9 cellular contexts compared by ENCODE assay signal in genomic region chr17:34892864-34893263, GRCh38.
A peak's percentile ranks its signal among the peaks of the same experiment; 100 is the strongest.
DNase-seq lines count a peak whose midpoint lies in the region; ATAC-seq and TF ChIP-seq lines count a peak whose summit lies in the region.
"Had no signal": no experiment of that assay in that cellular context is flagged by ENCODE, and none has a peak within 500 bp of the region (broad histone marks: within the 10 kb centered on the region; RNA-seq: fewer than 3 reads in every experiment).

No MANE protein-coding gene starts in this region.

- TF ChIP-seq CTCF in AG10803 (conservative IDR thresholded peaks at IDR 0.05; ENCODE audit: low read length): peak; percentile 16
- TF ChIP-seq CTCF in GM12865 (IDR thresholded peaks at IDR 0.05; ENCODE audit: insufficient read depth, low read depth, low read length, missing control alignments): peak; percentile 44
- TF ChIP-seq CTCF in endothelial cell (IDR thresholded peaks at IDR 0.05; ENCODE audit: unreplicated experiment): peak; percentile 24

- H3K36me3 Mint-ChIP-seq in endothelial cell (ENCODE audit: low read depth, unreplicated experiment): no peaks in the 10 kb centered on the region

- no peak overlapping the region for H3K4me3 ChIP-seq in AG10803 (ENCODE audit: low read length)
- no peak overlapping the region for H3K4me3 ChIP-seq in GM12865 (ENCODE audit: low read depth, low read length)

- no peaks in the 10 kb centered on the region for H3K4me1 Mint-ChIP-seq in endothelial cell (ENCODE audit: unreplicated experiment)
- H3K4me1 Mint-ChIP-seq in stimulated activated naive CD8-positive, alpha-beta T cell treated with anti-CD3 and anti-CD28 coated beads, Interleukin-15, amount 100 ng/mL, for 72 hours: no peaks in the 10 kb centered on the region
- H3K4me1 Mint-ChIP-seq: central memory CD8-positive, alpha-beta T cell had no signal

- no peak overlapping the region for H3K4me3 Mint-ChIP-seq in endothelial cell (ENCODE audit: unreplicated experiment)
- no peak overlapping the region for H3K4me3 Mint-ChIP-seq in stimulated activated naive CD8-positive, alpha-beta T cell treated with anti-CD3 and anti-CD28 coated beads, Interleukin-15, amount 100 ng/mL, for 72 hours
- H3K4me3 Mint-ChIP-seq: central memory CD8-positive, alpha-beta T cell had no signal

- peak; percentile 57 for ATAC-seq in stimulated activated naive CD8-positive, alpha-beta T cell treated with anti-CD3 and anti-CD28 coated beads, Interleukin-15, amount 100 ng/mL, for 72 hours
- ATAC-seq in HG03354 (IDR thresholded peaks at IDR 0.05; ENCODE audit: poor library complexity, severe bottlenecking, unreplicated experiment): no peak

- peaks cover 4% of the 10 kb centered on the region for H3K27me3 Mint-ChIP-seq in endothelial cell (ENCODE audit: unreplicated experiment)
- peaks cover 62% of the 10 kb centered on the region for H3K27me3 Mint-ChIP-seq in stimulated activated naive CD8-positive, alpha-beta T cell treated with anti-CD3 and anti-CD28 coated beads, Interleukin-15, amount 100 ng/mL, for 72 hours

- DNase-seq in AG10803 (ENCODE audit: low read depth) (no peak), GM12865 (ENCODE audit: low read depth) (peak; percentile 5), NOMO-1 (lab: John Stamatoyannopoulos, UW; ENCODE audit: unreplicated experiment in 2 of 2) (peak; percentile 43 to 59), endothelial cell (ENCODE audit: low spot score) (peak; percentile 69), epidermal melanocyte (ENCODE audit: insufficient read length, low spot score) (no peak), middle frontal gyrus (ENCODE audit: extremely low spot score, low spot score) (no peak)
- peak in 1 of 2 donors; percentile 6 for DNase-seq in stimulated activated naive CD8-positive, alpha-beta T cell treated with anti-CD3 and anti-CD28 coated beads, Interleukin-15, amount 100 ng/mL, for 72 hours

- no peak overlapping the region for H3K27ac Mint-ChIP-seq in endothelial cell (ENCODE audit: unreplicated experiment)
- no peak overlapping the region for H3K27ac Mint-ChIP-seq in stimulated activated naive CD8-positive, alpha-beta T cell treated with anti-CD3 and anti-CD28 coated beads, Interleukin-15, amount 100 ng/mL, for 72 hours

- no peaks in the 10 kb centered on the region for H3K9me3 Mint-ChIP-seq in endothelial cell (ENCODE audit: unreplicated experiment)
- no peaks in the 10 kb centered on the region for H3K9me3 Mint-ChIP-seq in stimulated activated naive CD8-positive, alpha-beta T cell treated with anti-CD3 and anti-CD28 coated beads, Interleukin-15, amount 100 ng/mL, for 72 hours
- H3K9me3 Mint-ChIP-seq: central memory CD8-positive, alpha-beta T cell had no signal

Comparison
In these comparisons a context has a peak if more than half of its experiments do, and no peak if none do; other contexts are left out.
1. DNase-seq: peak in GM12865 (single experiment), NOMO-1 (2 of 2) and endothelial cell (single experiment); none in AG10803 (single experiment), epidermal melanocyte (single experiment) and middle frontal gyrus (single experiment).
2. Peak in every context shown above with its lines, with median percentiles within 50 percentile points of each other: CTCF ChIP-seq.